In the genomic region with DNA sequence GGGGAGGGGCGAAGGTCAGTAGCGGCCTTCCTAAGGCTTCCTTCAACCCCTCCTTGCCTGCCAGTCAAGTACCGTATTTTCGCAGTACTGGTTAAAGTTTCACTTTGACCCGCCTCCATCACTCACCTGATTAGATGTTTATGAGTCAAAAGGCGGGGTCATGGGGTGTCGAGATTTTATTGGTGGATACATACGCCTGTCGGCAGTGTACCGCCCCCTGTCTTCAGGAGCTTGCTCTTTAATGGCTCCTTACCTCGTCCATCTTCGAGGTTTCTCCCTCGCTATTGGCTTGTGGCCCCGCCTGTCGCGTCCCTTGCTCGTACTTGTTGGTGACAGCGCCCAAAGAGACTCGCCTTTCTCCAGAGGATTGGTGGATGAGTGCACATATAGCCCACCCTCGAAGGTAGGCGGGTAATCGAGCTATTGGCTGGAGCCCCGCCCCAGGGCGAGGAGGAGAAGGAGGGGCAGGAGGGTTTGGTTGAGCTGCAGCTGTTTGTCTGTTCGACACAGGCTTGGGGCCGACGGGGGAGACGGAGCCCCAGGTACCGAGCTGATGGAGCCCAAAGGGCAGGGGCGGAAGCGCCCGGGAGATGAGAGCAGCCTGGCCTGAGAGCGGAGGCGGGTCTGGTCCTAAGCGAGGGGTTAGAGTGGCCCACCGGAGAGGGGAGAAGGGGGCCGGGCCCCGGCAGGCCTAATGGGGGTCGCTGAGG, we compare ENCODE assay signal across 1 cellular context.
TF ChIP-seq lines count a peak whose summit lies in the region.

A gene with protein sequence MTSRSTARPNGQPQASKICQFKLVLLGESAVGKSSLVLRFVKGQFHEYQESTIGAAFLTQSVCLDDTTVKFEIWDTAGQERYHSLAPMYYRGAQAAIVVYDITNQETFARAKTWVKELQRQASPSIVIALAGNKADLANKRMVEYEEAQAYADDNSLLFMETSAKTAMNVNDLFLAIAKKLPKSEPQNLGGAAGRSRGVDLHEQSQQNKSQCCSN (plus strand): TSS at position 481 of the 710 bp plus-strand sequence. CDS start 12,883 bp downstream, outside the sequence.

TF ChIP-seq in HepG2, 621 proteins besides CTCF, POLR2A, EP300 and RAD21 (continued from another document and continues in another):
- TF ChIP-seq, protein P1, sequence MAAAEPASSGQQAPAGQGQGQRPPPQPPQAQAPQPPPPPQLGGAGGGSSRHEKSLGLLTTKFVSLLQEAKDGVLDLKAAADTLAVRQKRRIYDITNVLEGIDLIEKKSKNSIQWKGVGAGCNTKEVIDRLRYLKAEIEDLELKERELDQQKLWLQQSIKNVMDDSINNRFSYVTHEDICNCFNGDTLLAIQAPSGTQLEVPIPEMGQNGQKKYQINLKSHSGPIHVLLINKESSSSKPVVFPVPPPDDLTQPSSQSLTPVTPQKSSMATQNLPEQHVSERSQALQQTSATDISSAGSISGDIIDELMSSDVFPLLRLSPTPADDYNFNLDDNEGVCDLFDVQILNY (CRISPR knock-in tag; conservative IDR thresholded peaks at IDR 0.05), result no peak
- TF ChIP-seq ZNF761 (CRISPR knock-in tag; conservative IDR thresholded peaks at IDR 0.05), result no peak; the same call in 1 of the 2 replicates
- peak; percentile 47; the same call in 1 of the 2 replicates for TF ChIP-seq HNF4A (CRISPR knock-in tag; IDR thresholded peaks at IDR 0.05)
- TF ChIP-seq HNRNPK (IDR thresholded peaks at IDR 0.05; ENCODE audit: low read depth, low read length, poor library complexity, severe bottlenecking), result no peak
- TF ChIP-seq PHB2 (IDR thresholded peaks at IDR 0.05; ENCODE audit: partially characterized antibody), result no peak
- TF ChIP-seq, protein P2, sequence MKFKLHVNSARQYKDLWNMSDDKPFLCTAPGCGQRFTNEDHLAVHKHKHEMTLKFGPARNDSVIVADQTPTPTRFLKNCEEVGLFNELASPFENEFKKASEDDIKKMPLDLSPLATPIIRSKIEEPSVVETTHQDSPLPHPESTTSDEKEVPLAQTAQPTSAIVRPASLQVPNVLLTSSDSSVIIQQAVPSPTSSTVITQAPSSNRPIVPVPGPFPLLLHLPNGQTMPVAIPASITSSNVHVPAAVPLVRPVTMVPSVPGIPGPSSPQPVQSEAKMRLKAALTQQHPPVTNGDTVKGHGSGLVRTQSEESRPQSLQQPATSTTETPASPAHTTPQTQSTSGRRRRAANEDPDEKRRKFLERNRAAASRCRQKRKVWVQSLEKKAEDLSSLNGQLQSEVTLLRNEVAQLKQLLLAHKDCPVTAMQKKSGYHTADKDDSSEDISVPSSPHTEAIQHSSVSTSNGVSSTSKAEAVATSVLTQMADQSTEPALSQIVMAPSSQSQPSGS (CRISPR knock-in tag; IDR thresholded peaks at IDR 0.05), result peak; percentile 73
- TF ChIP-seq PRMT3 (CRISPR knock-in tag; IDR thresholded peaks at IDR 0.05; ENCODE audit: borderline replicate concordance, low read depth), result no peak
- TF ChIP-seq KLF6 (CRISPR knock-in tag; IDR thresholded peaks at IDR 0.05), result no peak
- 0 out of 2 replicates have a peak, but pooled peaks have one; percentile 26 for TF ChIP-seq ZNF451 (CRISPR knock-in tag; IDR thresholded peaks at IDR 0.05)
- peak; percentile 32; the same call in 1 of the 2 replicates for TF ChIP-seq ZZZ3 (CRISPR knock-in tag; IDR thresholded peaks at IDR 0.05; ENCODE audit: borderline replicate concordance)
- TF ChIP-seq KDM1A (CRISPR knock-in tag; IDR thresholded peaks at IDR 0.05), result no peak
- TF ChIP-seq ZNF7 (CRISPR knock-in tag; IDR thresholded peaks at IDR 0.05), result peak; percentile 31; the same call in 1 of the 2 replicates
- no peak for TF ChIP-seq DPF2 (CRISPR knock-in tag; IDR thresholded peaks at IDR 0.05; ENCODE audit: borderline replicate concordance, low read depth)
- TF ChIP-seq ZNF614 (CRISPR knock-in tag; IDR thresholded peaks at IDR 0.05; ENCODE audit: borderline replicate concordance), result no peak
- peak; percentile 13; the same call in 1 of the 2 replicates for TF ChIP-seq GFI1 (CRISPR knock-in tag; IDR thresholded peaks at IDR 0.05; ENCODE audit: borderline replicate concordance)
- TF ChIP-seq FOSL2 (CRISPR knock-in tag; IDR thresholded peaks at IDR 0.05), result peak; percentile 66
- TF ChIP-seq, protein P3, sequence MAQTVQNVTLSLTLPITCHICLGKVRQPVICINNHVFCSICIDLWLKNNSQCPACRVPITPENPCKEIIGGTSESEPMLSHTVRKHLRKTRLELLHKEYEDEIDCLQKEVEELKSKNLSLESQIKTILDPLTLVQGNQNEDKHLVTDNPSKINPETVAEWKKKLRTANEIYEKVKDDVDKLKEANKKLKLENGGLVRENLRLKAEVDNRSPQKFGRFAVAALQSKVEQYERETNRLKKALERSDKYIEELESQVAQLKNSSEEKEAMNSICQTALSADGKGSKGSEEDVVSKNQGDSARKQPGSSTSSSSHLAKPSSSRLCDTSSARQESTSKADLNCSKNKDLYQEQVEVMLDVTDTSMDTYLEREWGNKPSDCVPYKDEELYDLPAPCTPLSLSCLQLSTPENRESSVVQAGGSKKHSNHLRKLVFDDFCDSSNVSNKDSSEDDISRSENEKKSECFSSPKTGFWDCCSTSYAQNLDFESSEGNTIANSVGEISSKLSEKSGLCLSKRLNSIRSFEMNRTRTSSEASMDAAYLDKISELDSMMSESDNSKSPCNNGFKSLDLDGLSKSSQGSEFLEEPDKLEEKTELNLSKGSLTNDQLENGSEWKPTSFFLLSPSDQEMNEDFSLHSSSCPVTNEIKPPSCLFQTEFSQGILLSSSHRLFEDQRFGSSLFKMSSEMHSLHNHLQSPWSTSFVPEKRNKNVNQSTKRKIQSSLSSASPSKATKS (CRISPR knock-in tag; IDR thresholded peaks at IDR 0.05), result no peak
- TF ChIP-seq ZBTB38 (CRISPR knock-in tag; IDR thresholded peaks at IDR 0.05), result peak; percentile 19; the same call in 1 of the 2 replicates
- TF ChIP-seq MYC (CRISPR knock-in tag; IDR thresholded peaks at IDR 0.05; ENCODE audit: borderline replicate concordance), result peak; percentile 64; the same call in 1 of the 2 replicates
- TF ChIP-seq ZNF329 (CRISPR knock-in tag; IDR thresholded peaks at IDR 0.05; ENCODE audit: low read depth), result peak; percentile 77; the same call in 1 of the 2 replicates
- peak; percentile 69; the same call in 1 of the 2 replicates for TF ChIP-seq ZNF768 (CRISPR knock-in tag; IDR thresholded peaks at IDR 0.05)
- no peak for TF ChIP-seq ZNF432 (CRISPR knock-in tag; IDR thresholded peaks at IDR 0.05; ENCODE audit: borderline replicate concordance)
- TF ChIP-seq PRPF4 (IDR thresholded peaks at IDR 0.05; ENCODE audit: low read depth, low read length, poor library complexity, severe bottlenecking), result no peak
- TF ChIP-seq, protein P4, sequence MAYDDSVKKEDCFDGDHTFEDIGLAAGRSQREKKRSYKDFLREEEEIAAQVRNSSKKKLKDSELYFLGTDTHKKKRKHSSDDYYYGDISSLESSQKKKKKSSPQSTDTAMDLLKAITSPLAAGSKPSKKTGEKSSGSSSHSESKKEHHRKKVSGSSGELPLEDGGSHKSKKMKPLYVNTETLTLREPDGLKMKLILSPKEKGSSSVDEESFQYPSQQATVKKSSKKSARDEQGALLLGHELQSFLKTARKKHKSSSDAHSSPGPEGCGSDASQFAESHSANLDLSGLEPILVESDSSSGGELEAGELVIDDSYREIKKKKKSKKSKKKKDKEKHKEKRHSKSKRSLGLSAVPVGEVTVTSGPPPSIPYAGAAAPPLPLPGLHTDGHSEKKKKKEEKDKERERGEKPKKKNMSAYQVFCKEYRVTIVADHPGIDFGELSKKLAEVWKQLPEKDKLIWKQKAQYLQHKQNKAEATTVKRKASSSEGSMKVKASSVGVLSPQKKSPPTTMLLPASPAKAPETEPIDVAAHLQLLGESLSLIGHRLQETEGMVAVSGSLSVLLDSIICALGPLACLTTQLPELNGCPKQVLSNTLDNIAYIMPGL (CRISPR knock-in tag; IDR thresholded peaks at IDR 0.05; ENCODE audit: borderline replicate concordance in 1 of 2, low read depth in 1 of 2), result peak; percentile 63 to 91; a peak in 3 of 4 replicates
- TF ChIP-seq, protein P5, sequence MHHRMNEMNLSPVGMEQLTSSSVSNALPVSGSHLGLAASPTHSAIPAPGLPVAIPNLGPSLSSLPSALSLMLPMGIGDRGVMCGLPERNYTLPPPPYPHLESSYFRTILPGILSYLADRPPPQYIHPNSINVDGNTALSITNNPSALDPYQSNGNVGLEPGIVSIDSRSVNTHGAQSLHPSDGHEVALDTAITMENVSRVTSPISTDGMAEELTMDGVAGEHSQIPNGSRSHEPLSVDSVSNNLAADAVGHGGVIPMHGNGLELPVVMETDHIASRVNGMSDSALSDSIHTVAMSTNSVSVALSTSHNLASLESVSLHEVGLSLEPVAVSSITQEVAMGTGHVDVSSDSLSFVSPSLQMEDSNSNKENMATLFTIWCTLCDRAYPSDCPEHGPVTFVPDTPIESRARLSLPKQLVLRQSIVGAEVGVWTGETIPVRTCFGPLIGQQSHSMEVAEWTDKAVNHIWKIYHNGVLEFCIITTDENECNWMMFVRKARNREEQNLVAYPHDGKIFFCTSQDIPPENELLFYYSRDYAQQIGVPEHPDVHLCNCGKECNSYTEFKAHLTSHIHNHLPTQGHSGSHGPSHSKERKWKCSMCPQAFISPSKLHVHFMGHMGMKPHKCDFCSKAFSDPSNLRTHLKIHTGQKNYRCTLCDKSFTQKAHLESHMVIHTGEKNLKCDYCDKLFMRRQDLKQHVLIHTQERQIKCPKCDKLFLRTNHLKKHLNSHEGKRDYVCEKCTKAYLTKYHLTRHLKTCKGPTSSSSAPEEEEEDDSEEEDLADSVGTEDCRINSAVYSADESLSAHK (CRISPR knock-in tag; IDR thresholded peaks at IDR 0.05; ENCODE audit: borderline replicate concordance), result 0 out of 2 replicates have a peak, but pooled peaks have one; percentile 20
- TF ChIP-seq PHF20 (CRISPR knock-in tag; IDR thresholded peaks at IDR 0.05), result peak; percentile 83
- TF ChIP-seq MTF2 (CRISPR knock-in tag; IDR thresholded peaks at IDR 0.05; ENCODE audit: borderline replicate concordance), result no peak
- peak; percentile 91 for TF ChIP-seq SOX13 (IDR thresholded peaks at IDR 0.05)
- no peak for TF ChIP-seq SOX13 (CRISPR knock-in tag; conservative IDR thresholded peaks at IDR 0.05 in 1 of 2, IDR thresholded peaks at IDR 0.05 in 1 of 2)
- no peak for TF ChIP-seq XBP1 (CRISPR knock-in tag; IDR thresholded peaks at IDR 0.05)
- no peak for TF ChIP-seq TOPORS (CRISPR knock-in tag; IDR thresholded peaks at IDR 0.05)
- TF ChIP-seq BCL6 (CRISPR knock-in tag; IDR thresholded peaks at IDR 0.05), result peak; percentile 51; the same call in 1 of the 2 replicates
- TF ChIP-seq, protein P6, sequence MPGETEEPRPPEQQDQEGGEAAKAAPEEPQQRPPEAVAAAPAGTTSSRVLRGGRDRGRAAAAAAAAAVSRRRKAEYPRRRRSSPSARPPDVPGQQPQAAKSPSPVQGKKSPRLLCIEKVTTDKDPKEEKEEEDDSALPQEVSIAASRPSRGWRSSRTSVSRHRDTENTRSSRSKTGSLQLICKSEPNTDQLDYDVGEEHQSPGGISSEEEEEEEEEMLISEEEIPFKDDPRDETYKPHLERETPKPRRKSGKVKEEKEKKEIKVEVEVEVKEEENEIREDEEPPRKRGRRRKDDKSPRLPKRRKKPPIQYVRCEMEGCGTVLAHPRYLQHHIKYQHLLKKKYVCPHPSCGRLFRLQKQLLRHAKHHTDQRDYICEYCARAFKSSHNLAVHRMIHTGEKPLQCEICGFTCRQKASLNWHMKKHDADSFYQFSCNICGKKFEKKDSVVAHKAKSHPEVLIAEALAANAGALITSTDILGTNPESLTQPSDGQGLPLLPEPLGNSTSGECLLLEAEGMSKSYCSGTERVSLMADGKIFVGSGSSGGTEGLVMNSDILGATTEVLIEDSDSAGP (CRISPR knock-in tag; IDR thresholded peaks at IDR 0.05; ENCODE audit: borderline replicate concordance), result peak; percentile 91
- TF ChIP-seq, protein P7, sequence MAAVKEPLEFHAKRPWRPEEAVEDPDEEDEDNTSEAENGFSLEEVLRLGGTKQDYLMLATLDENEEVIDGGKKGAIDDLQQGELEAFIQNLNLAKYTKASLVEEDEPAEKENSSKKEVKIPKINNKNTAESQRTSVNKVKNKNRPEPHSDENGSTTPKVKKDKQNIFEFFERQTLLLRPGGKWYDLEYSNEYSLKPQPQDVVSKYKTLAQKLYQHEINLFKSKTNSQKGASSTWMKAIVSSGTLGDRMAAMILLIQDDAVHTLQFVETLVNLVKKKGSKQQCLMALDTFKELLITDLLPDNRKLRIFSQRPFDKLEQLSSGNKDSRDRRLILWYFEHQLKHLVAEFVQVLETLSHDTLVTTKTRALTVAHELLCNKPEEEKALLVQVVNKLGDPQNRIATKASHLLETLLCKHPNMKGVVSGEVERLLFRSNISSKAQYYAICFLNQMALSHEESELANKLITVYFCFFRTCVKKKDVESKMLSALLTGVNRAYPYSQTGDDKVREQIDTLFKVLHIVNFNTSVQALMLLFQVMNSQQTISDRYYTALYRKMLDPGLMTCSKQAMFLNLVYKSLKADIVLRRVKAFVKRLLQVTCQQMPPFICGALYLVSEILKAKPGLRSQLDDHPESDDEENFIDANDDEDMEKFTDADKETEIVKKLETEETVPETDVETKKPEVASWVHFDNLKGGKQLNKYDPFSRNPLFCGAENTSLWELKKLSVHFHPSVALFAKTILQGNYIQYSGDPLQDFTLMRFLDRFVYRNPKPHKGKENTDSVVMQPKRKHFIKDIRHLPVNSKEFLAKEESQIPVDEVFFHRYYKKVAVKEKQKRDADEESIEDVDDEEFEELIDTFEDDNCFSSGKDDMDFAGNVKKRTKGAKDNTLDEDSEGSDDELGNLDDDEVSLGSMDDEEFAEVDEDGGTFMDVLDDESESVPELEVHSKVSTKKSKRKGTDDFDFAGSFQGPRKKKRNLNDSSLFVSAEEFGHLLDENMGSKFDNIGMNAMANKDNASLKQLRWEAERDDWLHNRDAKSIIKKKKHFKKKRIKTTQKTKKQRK (IDR thresholded peaks at IDR 0.05; ENCODE audit: low read length), result peak; percentile 99
- TF ChIP-seq, protein P8, sequence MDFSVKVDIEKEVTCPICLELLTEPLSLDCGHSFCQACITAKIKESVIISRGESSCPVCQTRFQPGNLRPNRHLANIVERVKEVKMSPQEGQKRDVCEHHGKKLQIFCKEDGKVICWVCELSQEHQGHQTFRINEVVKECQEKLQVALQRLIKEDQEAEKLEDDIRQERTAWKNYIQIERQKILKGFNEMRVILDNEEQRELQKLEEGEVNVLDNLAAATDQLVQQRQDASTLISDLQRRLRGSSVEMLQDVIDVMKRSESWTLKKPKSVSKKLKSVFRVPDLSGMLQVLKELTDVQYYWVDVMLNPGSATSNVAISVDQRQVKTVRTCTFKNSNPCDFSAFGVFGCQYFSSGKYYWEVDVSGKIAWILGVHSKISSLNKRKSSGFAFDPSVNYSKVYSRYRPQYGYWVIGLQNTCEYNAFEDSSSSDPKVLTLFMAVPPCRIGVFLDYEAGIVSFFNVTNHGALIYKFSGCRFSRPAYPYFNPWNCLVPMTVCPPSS (IDR thresholded peaks at IDR 0.05), result no peak
- TF ChIP-seq ZNF350 (CRISPR knock-in tag; IDR thresholded peaks at IDR 0.05; ENCODE audit: borderline replicate concordance, low read depth), result peak; percentile 93
- TF ChIP-seq, protein P9, sequence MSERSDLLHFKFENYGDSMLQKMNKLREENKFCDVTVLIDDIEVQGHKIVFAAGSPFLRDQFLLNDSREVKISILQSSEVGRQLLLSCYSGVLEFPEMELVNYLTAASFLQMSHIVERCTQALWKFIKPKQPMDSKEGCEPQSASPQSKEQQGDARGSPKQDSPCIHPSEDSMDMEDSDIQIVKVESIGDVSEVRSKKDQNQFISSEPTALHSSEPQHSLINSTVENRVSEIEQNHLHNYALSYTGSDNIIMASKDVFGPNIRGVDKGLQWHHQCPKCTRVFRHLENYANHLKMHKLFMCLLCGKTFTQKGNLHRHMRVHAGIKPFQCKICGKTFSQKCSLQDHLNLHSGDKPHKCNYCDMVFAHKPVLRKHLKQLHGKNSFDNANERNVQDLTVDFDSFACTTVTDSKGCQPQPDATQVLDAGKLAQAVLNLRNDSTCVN (CRISPR knock-in tag; IDR thresholded peaks at IDR 0.05; ENCODE audit: borderline replicate concordance), result peak; percentile 80; the same call in 1 of the 2 replicates
